ENCODE assay signal across 15 cellular contexts in genomic region chr16:57132470-57132869, GRCh38. TPM values are rescaled to one million over a fixed set of nuclear protein-coding genes. Genes with fewer than 3 reads are reported as not detected.
DNase-seq lines count a peak whose midpoint lies in the region; ATAC-seq, FAIRE-seq and TF ChIP-seq lines count a peak whose summit lies in the region.
"Had no signal": no experiment of that assay in that cellular context is flagged by ENCODE, and none has a peak within 500 bp of the region (broad histone marks: within the 10 kb centered on the region; RNA-seq: fewer than 3 reads in every experiment).

No MANE protein-coding gene starts in this region.

- peaks cover 0 to 20% (median 0%) of the 10 kb centered on the region in 3 donors for H3K36me3 ChIP-seq in Peyer's patch
- no peaks in the 10 kb centered on the region for H3K36me3 ChIP-seq in endodermal cell (ENCODE audit: control insufficient read depth, insufficient read depth, low read length)

- H3K4me3 ChIP-seq in Peyer's patch = no peak overlapping the region
- no peak overlapping the region for H3K4me3 ChIP-seq in endodermal cell (ENCODE audit: low read length)
- H3K4me3 ChIP-seq: K562 had no signal

- H3K4me1 Mint-ChIP-seq in activated CD8-positive, alpha-beta memory T cell treated with anti-CD3 and anti-CD28 coated beads, Interleukin-2, amount 10 ng/mL, durations not matched to agents 7 days and 5 days = peaks cover 78% of the 10 kb centered on the region
- H3K4me1 Mint-ChIP-seq in endodermal cell = no peaks in the 10 kb centered on the region
- H3K4me1 Mint-ChIP-seq in stimulated activated naive CD8-positive, alpha-beta T cell treated with anti-CD3 and anti-CD28 coated beads, Interleukin-15, amount 100 ng/mL, for 72 hours = peaks cover 88% of the 10 kb centered on the region

- H3K27me3 Mint-ChIP-seq in activated CD8-positive, alpha-beta memory T cell treated with anti-CD3 and anti-CD28 coated beads, Interleukin-2, amount 10 ng/mL, durations not matched to agents 7 days and 5 days = no peaks in the 10 kb centered on the region
- H3K27me3 Mint-ChIP-seq in endodermal cell (ENCODE audit: insufficient read depth) = no peaks in the 10 kb centered on the region
- no peaks in the 10 kb centered on the region for H3K27me3 Mint-ChIP-seq in stimulated activated naive CD8-positive, alpha-beta T cell treated with anti-CD3 and anti-CD28 coated beads, Interleukin-15, amount 100 ng/mL, for 72 hours

- H3K4me1 ChIP-seq in Peyer's patch (peaks cover 3 to 37% (median 15%) of the 10 kb centered on the region in 4 donors), endodermal cell (ENCODE audit: control insufficient read depth, insufficient read depth, low read length) (no peaks in the 10 kb centered on the region)

- 97% methylated on average over 1 of the region's 1 CpG; no CpG with 5 or more reads in 1 of the 2 experiments for whole genome bisulfite sequencing in endodermal cell (ENCODE audit: insufficient coverage in 1 of 2, insufficient read length in 1 of 2), 2 experiments

- no peak overlapping the region for H3K9ac ChIP-seq in endodermal cell (ENCODE audit: extremely low read depth, low read length, poor library complexity, severe bottlenecking)

- FAIRE-seq in D721Med (lab: Jason Lieb, UNC) = no peak
- FAIRE-seq: frontal cortex, G401.6, K562 had no signal

- TF ChIP-seq CTCF in Peyer's patch (IDR thresholded peaks at IDR 0.05) = no peak
- no peak for TF ChIP-seq CTCF in endodermal cell (conservative IDR thresholded peaks at IDR 0.05)
- TF ChIP-seq CTCF in D721Med (IDR thresholded peaks at IDR 0.05; ENCODE audit: insufficient read depth, missing control alignments) = no peak

- H3K27ac ChIP-seq in Peyer's patch = peak overlapping the region in 3 of 4 donors; percentile 17 to 57 (median 26)
- H3K27ac ChIP-seq in endodermal cell (ENCODE audit: low read depth, low read length) = peak overlapping the region; percentile 24

- no peaks in the 10 kb centered on the region for H3K36me3 Mint-ChIP-seq in activated CD8-positive, alpha-beta memory T cell treated with anti-CD3 and anti-CD28 coated beads, Interleukin-2, amount 10 ng/mL, durations not matched to agents 7 days and 5 days
- no peaks in the 10 kb centered on the region for H3K36me3 Mint-ChIP-seq in endodermal cell (ENCODE audit: low read depth)

- no peak for DNase-seq in activated CD8-positive, alpha-beta memory T cell treated with anti-CD3 and anti-CD28 coated beads, Interleukin-2, amount 10 ng/mL, durations not matched to agents 7 days and 5 days
- no peak for DNase-seq in activated CD8-positive, alpha-beta memory T cell treated with anti-CD3 and anti-CD28 coated beads, Interleukin-2, amount 50 U/mL, for 48 hours
- DNase-seq in Peyer's patch = peak in 2 of 3 donors; percentile 80 to 86
- DNase-seq in endodermal cell = no peak
- no peak for DNase-seq in stimulated activated naive CD8-positive, alpha-beta T cell treated with anti-CD3 and anti-CD28 coated beads, Interleukin-15, amount 100 ng/mL, for 72 hours
- no peak for DNase-seq in GM19240 (ENCODE audit: insufficient read length, low spot score)
- DNase-seq in D721Med (ENCODE audit: insufficient read length, low spot score) = no peak
- DNase-seq: amygdala; effector CD4-positive, alpha-beta T cell; kidney glomerular epithelial cell; NCI-H187 treated with DMSO at 0.1 percent for 48 hours had no signal

- CTCF ChIA-PET in activated CD8-positive, alpha-beta memory T cell treated with anti-CD3 and anti-CD28 coated beads, Interleukin-2, amount 10 ng/mL, durations not matched to agents 7 days and 5 days (lab: Charles Lee) = no interaction called here

- no peaks in the 10 kb centered on the region for H3K9me3 Mint-ChIP-seq in activated CD8-positive, alpha-beta memory T cell treated with anti-CD3 and anti-CD28 coated beads, Interleukin-2, amount 10 ng/mL, durations not matched to agents 7 days and 5 days (ENCODE audit: low read depth)
- no peaks in the 10 kb centered on the region for H3K9me3 Mint-ChIP-seq in endodermal cell
- H3K9me3 Mint-ChIP-seq in stimulated activated naive CD8-positive, alpha-beta T cell treated with anti-CD3 and anti-CD28 coated beads, Interleukin-15, amount 100 ng/mL, for 72 hours = no peaks in the 10 kb centered on the region

- H3K27me3 ChIP-seq in Peyer's patch (no peaks in the 10 kb centered on the region), endodermal cell (ENCODE audit: control insufficient read depth, insufficient read depth, low read length, poor library complexity, severe bottlenecking) (no peaks in the 10 kb centered on the region)

- H3K27ac Mint-ChIP-seq in activated CD8-positive, alpha-beta memory T cell treated with anti-CD3 and anti-CD28 coated beads, Interleukin-2, amount 10 ng/mL, durations not matched to agents 7 days and 5 days = peak overlapping the region; percentile 80
- H3K27ac Mint-ChIP-seq in endodermal cell = no peak overlapping the region
- H3K27ac Mint-ChIP-seq in stimulated activated naive CD8-positive, alpha-beta T cell treated with anti-CD3 and anti-CD28 coated beads, Interleukin-15, amount 100 ng/mL, for 72 hours = peak overlapping the region; percentile 82 to 94

- H3K9me3 ChIP-seq in Peyer's patch (no peaks in the 10 kb centered on the region), endodermal cell (ENCODE audit: control insufficient read depth, low read length) (no peaks in the 10 kb centered on the region)

- TF ChIP-seq POLR2A in Peyer's patch (IDR thresholded peaks at IDR 0.05) = peak in 1 of 2 donors; percentile 40

- no peak overlapping the region for H3K4me3 Mint-ChIP-seq in activated CD8-positive, alpha-beta memory T cell treated with anti-CD3 and anti-CD28 coated beads, Interleukin-2, amount 10 ng/mL, durations not matched to agents 7 days and 5 days
- H3K4me3 Mint-ChIP-seq in endodermal cell = no peak overlapping the region
- peak overlapping the region; percentile 76 to 78 for H3K4me3 Mint-ChIP-seq in stimulated activated naive CD8-positive, alpha-beta T cell treated with anti-CD3 and anti-CD28 coated beads, Interleukin-15, amount 100 ng/mL, for 72 hours

- no peak for ATAC-seq in activated CD8-positive, alpha-beta memory T cell treated with anti-CD3 and anti-CD28 coated beads, Interleukin-2, amount 10 ng/mL, durations not matched to agents 7 days and 5 days
- ATAC-seq in stimulated activated naive CD8-positive, alpha-beta T cell treated with anti-CD3 and anti-CD28 coated beads, Interleukin-15, amount 100 ng/mL, for 72 hours = no peak
- no peak for ATAC-seq in HG03521 (IDR thresholded peaks at IDR 0.05; ENCODE audit: unreplicated experiment)
- ATAC-seq: K562 had no signal

RNA-seq across cellular contexts. Expression of gene CPNE2, which starts 40.1 kb away (rescaled TPM):
- 1 to 10 TPM; 3.2 to 9.6 TPM for total RNA-seq in activated CD8-positive, alpha-beta memory T cell treated with anti-CD3 and anti-CD28 coated beads, Interleukin-2, amount 10 ng/mL, durations not matched to agents 7 days and 5 days
- 10 to 100 TPM; 26.4 to 73.9 (median 64.8) TPM for total RNA-seq in Peyer's patch
- 10 to 100 TPM; 12.3 to 16.6 TPM for total RNA-seq in endodermal cell
- polyA plus RNA-seq in endodermal cell (2013, experiment 1 of 2) = 32.5 TPM
- 39.2 TPM for polyA plus RNA-seq in endodermal cell (2013, experiment 2 of 2)

RNA-seq across cellular contexts. Expression of gene PSME3IP1, which starts 53.4 kb away (rescaled TPM):
- 100 to 1,000 TPM; 118 to 124 TPM for total RNA-seq in activated CD8-positive, alpha-beta memory T cell treated with anti-CD3 and anti-CD28 coated beads, Interleukin-2, amount 10 ng/mL, durations not matched to agents 7 days and 5 days
- total RNA-seq in Peyer's patch (100 to 1,000 TPM in 2 of 4 donors, 10 to 100 TPM in 2; 55.7 to 308 (median 109) TPM), endodermal cell (100 to 1,000 TPM in 1 of 2 donors, 10 to 100 TPM in 1; 94.2 to 102 TPM)
- polyA plus RNA-seq in endodermal cell (2013, experiment 1 of 2) = 107 TPM
- 106 TPM for polyA plus RNA-seq in endodermal cell (2013, experiment 2 of 2)

RNA-seq across cellular contexts. Expression of gene RSPRY1, which starts 53.7 kb away (rescaled TPM):
- total RNA-seq in activated CD8-positive, alpha-beta memory T cell treated with anti-CD3 and anti-CD28 coated beads, Interleukin-2, amount 10 ng/mL, durations not matched to agents 7 days and 5 days = 10 to 100 TPM; 32.6 to 33.7 TPM
- total RNA-seq in Peyer's patch (10 to 100 TPM; 49.0 to 84.7 (median 65.1) TPM), endodermal cell (10 to 100 TPM; 40.3 to 46.5 TPM)
- polyA plus RNA-seq in endodermal cell (2013, experiment 1 of 2) = 42.0 TPM
- 38.2 TPM for polyA plus RNA-seq in endodermal cell (2013, experiment 2 of 2)

Comparison
In these comparisons a context has a peak if more than half of its experiments do, and no peak if none do; other contexts are left out.
1. DNase-seq: peak in Peyer's patch (2 of 3); none in activated CD8-positive, alpha-beta memory T cell treated with anti-CD3 and anti-CD28 coated beads, Interleukin-2, amount 10 ng/mL, durations not matched to agents 7 days and 5 days (single experiment), activated CD8-positive, alpha-beta memory T cell treated with anti-CD3 and anti-CD28 coated beads, Interleukin-2, amount 50 U/mL, for 48 hours (single experiment), endodermal cell (single experiment), stimulated activated naive CD8-positive, alpha-beta T cell treated with anti-CD3 and anti-CD28 coated beads, Interleukin-15, amount 100 ng/mL, for 72 hours (0 of 2), GM19240 (single experiment) and D721Med (single experiment).
2. H3K4me3 Mint-ChIP-seq: peak in stimulated activated naive CD8-positive, alpha-beta T cell treated with anti-CD3 and anti-CD28 coated beads, Interleukin-15, amount 100 ng/mL, for 72 hours (2 of 2); none in activated CD8-positive, alpha-beta memory T cell treated with anti-CD3 and anti-CD28 coated beads, Interleukin-2, amount 10 ng/mL, durations not matched to agents 7 days and 5 days (single experiment) and endodermal cell (single experiment).